Comparison of ENCODE assay signal across 29 cellular contexts in genomic region chr12:64785816-64786215, GRCh38.
"Had no signal": no experiment of that assay in that cellular context is flagged by ENCODE, and none has a peak within 500 bp of the region (broad histone marks: within the 10 kb centered on the region; RNA-seq: fewer than 3 reads in every experiment).

No MANE protein-coding gene starts in this region.

- H3K27me3 ChIP-seq: colonic mucosa had no signal

- FAIRE-seq: colon, endometrium, endothelial cell of umbilical vein, frontal cortex had no signal

- H3K4me3 ChIP-seq: colonic mucosa, coronary artery, dorsolateral prefrontal cortex, esophagus muscularis mucosa, esophagus squamous epithelium, gastrocnemius medialis, gastroesophageal sphincter, heart left ventricle, heart right ventricle had no signal

- ATAC-seq: effector memory CD8-positive, alpha-beta T cell; esophagus mucosa; foreskin keratinocyte; gastrocnemius medialis; gastroesophageal sphincter; heart left ventricle; heart right ventricle had no signal

- H3K4me1 ChIP-seq: colonic mucosa, foreskin keratinocyte had no signal

- DNase-seq: colonic mucosa; cortex of kidney; dermis blood vessel endothelial cell; dorsolateral prefrontal cortex; effector CD4-positive, alpha-beta T cell; effector CD8-positive, alpha-beta T cell; effector memory CD4-positive, alpha-beta T cell; effector memory CD8-positive, alpha-beta T cell; endodermal cell; erythroblast; esophagus squamous epithelium; foreskin fibroblast; foreskin keratinocyte; foreskin melanocyte; gastrocnemius medialis; glutamatergic neuron; head of caudate nucleus; heart left ventricle; heart right ventricle had no signal

- H3K27ac Mint-ChIP-seq: dendritic cell treated with granulocyte-macrophage colony-stimulating factor and Interleukin-4, amounts not matched to agents 40 ng/mL and 50 ng/mL, for 4 days; effector memory CD8-positive, alpha-beta T cell; endodermal cell had no signal

- H3K9me3 ChIP-seq: colonic mucosa, esophagus muscularis mucosa, esophagus squamous epithelium, gastrocnemius medialis, gastroesophageal sphincter, heart left ventricle, heart right ventricle had no signal

- H3K27ac ChIP-seq: colonic mucosa, coronary artery, dorsolateral prefrontal cortex, epithelial cell of prostate, esophagus muscularis mucosa, esophagus squamous epithelium, foreskin keratinocyte, gastrocnemius medialis, gastroesophageal sphincter, heart left ventricle, heart right ventricle had no signal

- H3K36me3 ChIP-seq: colonic mucosa, esophagus muscularis mucosa, esophagus squamous epithelium, gastrocnemius medialis, gastroesophageal sphincter, heart left ventricle, heart right ventricle had no signal

- H3K4me3 Mint-ChIP-seq: dendritic cell treated with granulocyte-macrophage colony-stimulating factor and Interleukin-4, amounts not matched to agents 40 ng/mL and 50 ng/mL, for 4 days; effector memory CD8-positive, alpha-beta T cell; endodermal cell had no signal
